1 cellular context compared by ENCODE assay signal in the genomic region with DNA sequence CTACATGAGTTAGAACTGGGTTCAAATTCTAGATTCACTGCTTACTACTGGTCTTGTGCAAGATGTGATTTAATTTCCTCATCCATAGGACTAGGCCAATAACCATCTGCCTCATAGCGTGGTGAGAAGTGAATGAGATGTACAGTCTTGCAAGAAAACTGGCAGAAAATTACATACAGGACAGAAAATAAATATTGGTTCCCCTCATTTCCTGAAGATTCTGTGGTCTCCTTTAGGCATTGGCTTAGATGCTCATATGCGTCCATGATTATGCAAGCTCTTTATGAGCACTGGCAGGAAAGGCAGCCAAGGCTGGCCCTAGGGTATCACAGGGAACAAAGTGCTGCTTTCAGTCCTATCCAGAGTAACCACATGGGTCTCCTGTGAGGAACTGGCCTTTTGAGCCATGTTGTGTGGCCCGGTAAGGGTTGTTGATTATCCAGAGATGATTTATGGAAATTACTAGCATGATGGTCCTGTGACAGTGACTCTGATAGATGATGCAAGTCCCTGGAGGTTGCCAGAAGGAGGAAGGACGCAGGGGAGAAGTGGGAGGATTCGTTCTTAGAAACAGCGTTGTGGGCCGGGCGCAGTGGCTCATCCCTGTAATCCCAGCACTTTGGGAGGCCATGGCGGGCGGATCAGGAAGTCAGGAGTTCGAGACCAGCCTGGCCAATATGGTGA.
TF ChIP-seq lines count a peak whose summit lies in the region.

No MANE protein-coding gene starts in this region.

TF ChIP-seq in K562, 482 proteins besides CTCF, POLR2A, EP300 and RAD21 (continued from another document and continues in another):
- TF ChIP-seq THRA (IDR thresholded peaks at IDR 0.05) (no peak), TCF3 (CRISPR knock-in tag; IDR thresholded peaks at IDR 0.05) (peak; percentile 14; the same call in 1 of the 2 replicates), CC2D1A (IDR thresholded peaks at IDR 0.05) (peak; percentile 70; the same call in 1 of the 2 replicates), NFATC3 (IDR thresholded peaks at IDR 0.05) (no peak), RBBP5 (IDR thresholded peaks at IDR 0.05; ENCODE audit: borderline replicate concordance, insufficient read depth, low read length, poor library complexity, severe bottlenecking) (no peak), MTA3 (IDR thresholded peaks at IDR 0.05; ENCODE audit: borderline replicate concordance) (no peak), XRCC5 (IDR thresholded peaks at IDR 0.05; ENCODE audit: low read depth, low read length) (no peak), ZNF778 (CRISPR knock-in tag; IDR thresholded peaks at IDR 0.05) (no peak), TCFL5 (CRISPR knock-in tag; conservative IDR thresholded peaks at IDR 0.05) (no peak), YBX1 (IDR thresholded peaks at IDR 0.05) (no peak), FOSL1 (tag; conservative IDR thresholded peaks at IDR 0.05) (peak; percentile 74), ARHGAP35 (IDR thresholded peaks at IDR 0.05; ENCODE audit: partially characterized antibody) (no peak), HOXB6 (CRISPR knock-in tag; IDR thresholded peaks at IDR 0.05; ENCODE audit: borderline replicate concordance) (no peak), CBFA2T3 (IDR thresholded peaks at IDR 0.05) (no peak), PRMT5 (CRISPR knock-in tag; IDR thresholded peaks at IDR 0.05) (no peak), MAFG (tag; conservative IDR thresholded peaks at IDR 0.05) (no peak), TOE1 (IDR thresholded peaks at IDR 0.05; ENCODE audit: borderline replicate concordance) (peak; percentile 77; the same call in 1 of the 2 replicates), TOE1 (CRISPR knock-in tag; IDR thresholded peaks at IDR 0.05; ENCODE audit: borderline replicate concordance, low read depth) (no peak), MEF2A (IDR thresholded peaks at IDR 0.05; ENCODE audit: control insufficient read depth, low read depth, low read length) (no peak), ZFP1 (CRISPR knock-in tag; IDR thresholded peaks at IDR 0.05) (no peak), ELK1 (CRISPR knock-in tag; IDR thresholded peaks at IDR 0.05) (no peak), HMG20A (CRISPR knock-in tag; conservative IDR thresholded peaks at IDR 0.05) (no peak), DDX20 (tag; IDR thresholded peaks at IDR 0.05; ENCODE audit: low read depth) (0 out of 2 replicates have a peak, but pooled peaks have one; percentile 49), ETS1 (conservative IDR thresholded peaks at IDR 0.05; ENCODE audit: control insufficient read depth, low read depth, low read length) (no peak), EHMT2 (IDR thresholded peaks at IDR 0.05) (no peak), FOXO4 (CRISPR knock-in tag; IDR thresholded peaks at IDR 0.05) (no peak), ZNF431 (CRISPR knock-in tag; IDR thresholded peaks at IDR 0.05) (no peak), ZKSCAN1 (IDR thresholded peaks at IDR 0.05; ENCODE audit: low read depth, low read length) (no peak), NCOA4 (IDR thresholded peaks at IDR 0.05; ENCODE audit: partially characterized antibody) (no peak), ARNT (IDR thresholded peaks at IDR 0.05) (no peak), MXI1 (IDR thresholded peaks at IDR 0.05; ENCODE audit: low read depth, low read length) (no peak), ZNF133 (CRISPR knock-in tag; IDR thresholded peaks at IDR 0.05) (no peak), ZNF444 (CRISPR knock-in tag; IDR thresholded peaks at IDR 0.05) (no peak), MED1 (CRISPR knock-in tag; IDR thresholded peaks at IDR 0.05; ENCODE audit: borderline replicate concordance) (no peak), NONO (IDR thresholded peaks at IDR 0.05; ENCODE audit: low read depth in 2 of 2, low read length in 1 of 2) (no peak), HDAC1 (IDR thresholded peaks at IDR 0.05) (no peak), ZNF830 (CRISPR knock-in tag; IDR thresholded peaks at IDR 0.05) (no peak), ZNF324 (CRISPR knock-in tag; IDR thresholded peaks at IDR 0.05) (no peak), ZC3H4 (CRISPR knock-in tag; IDR thresholded peaks at IDR 0.05; ENCODE audit: borderline replicate concordance) (no peak), STAT5A (IDR thresholded peaks at IDR 0.05; ENCODE audit: borderline replicate concordance, low read length) (no peak), ZNF583 (CRISPR knock-in tag; IDR thresholded peaks at IDR 0.05) (no peak), ZNF124 (CRISPR knock-in tag; IDR thresholded peaks at IDR 0.05) (no peak)
- TF ChIP-seq, protein P1, sequence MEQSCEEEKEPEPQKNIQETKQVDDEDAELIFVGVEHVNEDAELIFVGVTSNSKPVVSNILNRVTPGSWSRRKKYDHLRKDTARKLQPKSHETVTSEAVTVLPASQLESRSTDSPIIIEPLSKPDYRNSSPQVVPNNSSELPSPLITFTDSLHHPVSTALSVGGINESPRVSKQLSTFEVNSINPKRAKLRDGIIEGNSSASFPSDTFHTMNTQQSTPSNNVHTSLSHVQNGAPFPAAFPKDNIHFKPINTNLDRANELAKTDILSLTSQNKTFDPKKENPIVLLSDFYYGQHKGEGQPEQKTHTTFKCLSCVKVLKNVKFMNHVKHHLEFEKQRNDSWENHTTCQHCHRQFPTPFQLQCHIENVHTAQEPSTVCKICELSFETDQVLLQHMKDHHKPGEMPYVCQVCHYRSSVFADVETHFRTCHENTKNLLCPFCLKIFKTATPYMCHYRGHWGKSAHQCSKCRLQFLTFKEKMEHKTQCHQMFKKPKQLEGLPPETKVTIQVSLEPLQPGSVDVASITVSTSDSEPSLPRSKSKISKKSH (CRISPR knock-in tag; IDR thresholded peaks at IDR 0.05): no peak
- TF ChIP-seq, protein P2, sequence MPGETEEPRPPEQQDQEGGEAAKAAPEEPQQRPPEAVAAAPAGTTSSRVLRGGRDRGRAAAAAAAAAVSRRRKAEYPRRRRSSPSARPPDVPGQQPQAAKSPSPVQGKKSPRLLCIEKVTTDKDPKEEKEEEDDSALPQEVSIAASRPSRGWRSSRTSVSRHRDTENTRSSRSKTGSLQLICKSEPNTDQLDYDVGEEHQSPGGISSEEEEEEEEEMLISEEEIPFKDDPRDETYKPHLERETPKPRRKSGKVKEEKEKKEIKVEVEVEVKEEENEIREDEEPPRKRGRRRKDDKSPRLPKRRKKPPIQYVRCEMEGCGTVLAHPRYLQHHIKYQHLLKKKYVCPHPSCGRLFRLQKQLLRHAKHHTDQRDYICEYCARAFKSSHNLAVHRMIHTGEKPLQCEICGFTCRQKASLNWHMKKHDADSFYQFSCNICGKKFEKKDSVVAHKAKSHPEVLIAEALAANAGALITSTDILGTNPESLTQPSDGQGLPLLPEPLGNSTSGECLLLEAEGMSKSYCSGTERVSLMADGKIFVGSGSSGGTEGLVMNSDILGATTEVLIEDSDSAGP (CRISPR knock-in tag; IDR thresholded peaks at IDR 0.05): no peak
- TF ChIP-seq, protein P3, sequence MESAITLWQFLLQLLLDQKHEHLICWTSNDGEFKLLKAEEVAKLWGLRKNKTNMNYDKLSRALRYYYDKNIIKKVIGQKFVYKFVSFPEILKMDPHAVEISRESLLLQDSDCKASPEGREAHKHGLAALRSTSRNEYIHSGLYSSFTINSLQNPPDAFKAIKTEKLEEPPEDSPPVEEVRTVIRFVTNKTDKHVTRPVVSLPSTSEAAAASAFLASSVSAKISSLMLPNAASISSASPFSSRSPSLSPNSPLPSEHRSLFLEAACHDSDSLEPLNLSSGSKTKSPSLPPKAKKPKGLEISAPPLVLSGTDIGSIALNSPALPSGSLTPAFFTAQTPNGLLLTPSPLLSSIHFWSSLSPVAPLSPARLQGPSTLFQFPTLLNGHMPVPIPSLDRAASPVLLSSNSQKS (CRISPR knock-in tag; IDR thresholded peaks at IDR 0.05): no peak
- TF ChIP-seq, protein P4, sequence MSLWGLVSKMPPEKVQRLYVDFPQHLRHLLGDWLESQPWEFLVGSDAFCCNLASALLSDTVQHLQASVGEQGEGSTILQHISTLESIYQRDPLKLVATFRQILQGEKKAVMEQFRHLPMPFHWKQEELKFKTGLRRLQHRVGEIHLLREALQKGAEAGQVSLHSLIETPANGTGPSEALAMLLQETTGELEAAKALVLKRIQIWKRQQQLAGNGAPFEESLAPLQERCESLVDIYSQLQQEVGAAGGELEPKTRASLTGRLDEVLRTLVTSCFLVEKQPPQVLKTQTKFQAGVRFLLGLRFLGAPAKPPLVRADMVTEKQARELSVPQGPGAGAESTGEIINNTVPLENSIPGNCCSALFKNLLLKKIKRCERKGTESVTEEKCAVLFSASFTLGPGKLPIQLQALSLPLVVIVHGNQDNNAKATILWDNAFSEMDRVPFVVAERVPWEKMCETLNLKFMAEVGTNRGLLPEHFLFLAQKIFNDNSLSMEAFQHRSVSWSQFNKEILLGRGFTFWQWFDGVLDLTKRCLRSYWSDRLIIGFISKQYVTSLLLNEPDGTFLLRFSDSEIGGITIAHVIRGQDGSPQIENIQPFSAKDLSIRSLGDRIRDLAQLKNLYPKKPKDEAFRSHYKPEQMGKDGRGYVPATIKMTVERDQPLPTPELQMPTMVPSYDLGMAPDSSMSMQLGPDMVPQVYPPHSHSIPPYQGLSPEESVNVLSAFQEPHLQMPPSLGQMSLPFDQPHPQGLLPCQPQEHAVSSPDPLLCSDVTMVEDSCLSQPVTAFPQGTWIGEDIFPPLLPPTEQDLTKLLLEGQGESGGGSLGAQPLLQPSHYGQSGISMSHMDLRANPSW (CRISPR knock-in tag; IDR thresholded peaks at IDR 0.05): no peak
- TF ChIP-seq, protein P5, sequence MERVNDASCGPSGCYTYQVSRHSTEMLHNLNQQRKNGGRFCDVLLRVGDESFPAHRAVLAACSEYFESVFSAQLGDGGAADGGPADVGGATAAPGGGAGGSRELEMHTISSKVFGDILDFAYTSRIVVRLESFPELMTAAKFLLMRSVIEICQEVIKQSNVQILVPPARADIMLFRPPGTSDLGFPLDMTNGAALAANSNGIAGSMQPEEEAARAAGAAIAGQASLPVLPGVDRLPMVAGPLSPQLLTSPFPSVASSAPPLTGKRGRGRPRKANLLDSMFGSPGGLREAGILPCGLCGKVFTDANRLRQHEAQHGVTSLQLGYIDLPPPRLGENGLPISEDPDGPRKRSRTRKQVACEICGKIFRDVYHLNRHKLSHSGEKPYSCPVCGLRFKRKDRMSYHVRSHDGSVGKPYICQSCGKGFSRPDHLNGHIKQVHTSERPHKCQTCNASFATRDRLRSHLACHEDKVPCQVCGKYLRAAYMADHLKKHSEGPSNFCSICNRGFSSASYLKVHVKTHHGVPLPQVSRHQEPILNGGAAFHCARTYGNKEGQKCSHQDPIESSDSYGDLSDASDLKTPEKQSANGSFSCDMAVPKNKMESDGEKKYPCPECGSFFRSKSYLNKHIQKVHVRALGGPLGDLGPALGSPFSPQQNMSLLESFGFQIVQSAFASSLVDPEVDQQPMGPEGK (CRISPR knock-in tag; IDR thresholded peaks at IDR 0.05; ENCODE audit: borderline replicate concordance): no peak
- TF ChIP-seq, protein P6, sequence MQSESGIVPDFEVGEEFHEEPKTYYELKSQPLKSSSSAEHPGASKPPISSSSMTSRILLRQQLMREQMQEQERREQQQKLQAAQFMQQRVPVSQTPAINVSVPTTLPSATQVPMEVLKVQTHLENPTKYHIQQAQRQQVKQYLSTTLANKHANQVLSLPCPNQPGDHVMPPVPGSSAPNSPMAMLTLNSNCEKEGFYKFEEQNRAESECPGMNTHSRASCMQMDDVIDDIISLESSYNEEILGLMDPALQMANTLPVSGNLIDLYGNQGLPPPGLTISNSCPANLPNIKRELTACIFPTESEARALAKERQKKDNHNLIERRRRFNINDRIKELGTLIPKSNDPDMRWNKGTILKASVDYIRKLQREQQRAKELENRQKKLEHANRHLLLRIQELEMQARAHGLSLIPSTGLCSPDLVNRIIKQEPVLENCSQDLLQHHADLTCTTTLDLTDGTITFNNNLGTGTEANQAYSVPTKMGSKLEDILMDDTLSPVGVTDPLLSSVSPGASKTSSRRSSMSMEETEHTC (IDR thresholded peaks at IDR 0.05): peak; percentile 86
- TF ChIP-seq, protein P7, sequence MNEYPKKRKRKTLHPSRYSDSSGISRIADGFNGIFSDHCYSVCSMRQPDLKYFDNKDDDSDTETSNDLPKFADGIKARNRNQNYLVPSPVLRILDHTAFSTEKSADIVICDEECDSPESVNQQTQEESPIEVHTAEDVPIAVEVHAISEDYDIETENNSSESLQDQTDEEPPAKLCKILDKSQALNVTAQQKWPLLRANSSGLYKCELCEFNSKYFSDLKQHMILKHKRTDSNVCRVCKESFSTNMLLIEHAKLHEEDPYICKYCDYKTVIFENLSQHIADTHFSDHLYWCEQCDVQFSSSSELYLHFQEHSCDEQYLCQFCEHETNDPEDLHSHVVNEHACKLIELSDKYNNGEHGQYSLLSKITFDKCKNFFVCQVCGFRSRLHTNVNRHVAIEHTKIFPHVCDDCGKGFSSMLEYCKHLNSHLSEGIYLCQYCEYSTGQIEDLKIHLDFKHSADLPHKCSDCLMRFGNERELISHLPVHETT (CRISPR knock-in tag; conservative IDR thresholded peaks at IDR 0.05 in 1 of 2, IDR thresholded peaks at IDR 0.05 in 1 of 2): no peak
